9 cellular contexts compared by ENCODE assay signal in genomic region chr17:81520021-81520894, GRCh38. TPM values are rescaled to one million over a fixed set of nuclear protein-coding genes. Genes with fewer than 3 reads are reported as not detected.
DNase-seq lines count a peak whose midpoint lies in the region; ATAC-seq and TF ChIP-seq lines count a peak whose summit lies in the region.
"Had no signal": no experiment of that assay in that cellular context is flagged by ENCODE, and none has a peak within 500 bp of the region (broad histone marks: within the 10 kb centered on the region; RNA-seq: fewer than 3 reads in every experiment).

No MANE protein-coding gene starts in this region.

- H3K14ac ChIP-seq in trophoblast cell (ENCODE audit: low read length), result no peak overlapping the region

- H2BK12ac ChIP-seq in trophoblast cell (ENCODE audit: low read length), result no peak overlapping the region

- H4K91ac ChIP-seq in trophoblast cell (ENCODE audit: low read depth, low read length), result no peak overlapping the region

- H3K9me3 Mint-ChIP-seq in endodermal cell, result no peaks in the 10 kb centered on the region

- no peak overlapping the region for H3K4ac ChIP-seq in trophoblast cell (ENCODE audit: low read depth, low read length)

- peaks cover 5% of the 10 kb centered on the region for H3K36me3 Mint-ChIP-seq in endodermal cell (ENCODE audit: low read depth)

- no peak overlapping the region for H3K18ac ChIP-seq in trophoblast cell (ENCODE audit: low read length)

- no peak for ATAC-seq in GM18861 (IDR thresholded peaks at IDR 0.05; ENCODE audit: unreplicated experiment)
- no peak for ATAC-seq in GM18498 (IDR thresholded peaks at IDR 0.05; ENCODE audit: unreplicated experiment)

- peaks cover 9% of the 10 kb centered on the region for H3K79me2 ChIP-seq in trophoblast cell (ENCODE audit: control insufficient read depth, insufficient read depth, low read length, poor library complexity)

- H3K4me1 ChIP-seq in endodermal cell (ENCODE audit: control insufficient read depth, insufficient read depth, low read length) (peaks cover 17% of the 10 kb centered on the region), trophoblast cell (ENCODE audit: control insufficient read depth in 1 of 2, insufficient read depth in 2 of 2, low read length in 2 of 2) (peaks cover 40 to 46% of the 10 kb centered on the region in 2 experiments)

- H3K36me3 ChIP-seq in endodermal cell (ENCODE audit: control insufficient read depth, insufficient read depth, low read length) (peaks cover 8% of the 10 kb centered on the region), trophoblast cell (ENCODE audit: control insufficient read depth in 1 of 2, insufficient read depth in 2 of 2, low read length in 2 of 2) (no peaks in the 10 kb centered on the region)
- H3K36me3 ChIP-seq: tibial nerve had no signal

- peak overlapping the region; percentile 43 for H3K4me3 Mint-ChIP-seq in endodermal cell

- no peak overlapping the region for H3K27ac Mint-ChIP-seq in endodermal cell

- no peak overlapping the region for H2AFZ ChIP-seq in trophoblast cell (ENCODE audit: insufficient read depth, low read length, poor library complexity)

- no peak overlapping the region for H3K9ac ChIP-seq in endodermal cell (ENCODE audit: extremely low read depth, low read length, poor library complexity, severe bottlenecking)
- no peak overlapping the region for H3K9ac ChIP-seq in trophoblast cell (ENCODE audit: low read length)

- peaks cover 8% of the 10 kb centered on the region for H3K27me3 ChIP-seq in endodermal cell (ENCODE audit: control insufficient read depth, insufficient read depth, low read length, poor library complexity, severe bottlenecking)
- H3K27me3 ChIP-seq in trophoblast cell (ENCODE audit: insufficient read depth, low read length), result no peaks in the 10 kb centered on the region

- no peak overlapping the region for H2BK120ac ChIP-seq in trophoblast cell (ENCODE audit: insufficient read depth, low read length, poor library complexity)

- H3K23ac ChIP-seq in trophoblast cell (ENCODE audit: low read length), result no peak overlapping the region

- peaks cover 33% of the 10 kb centered on the region for H3K27me3 Mint-ChIP-seq in endodermal cell (ENCODE audit: insufficient read depth)

- no peak for TF ChIP-seq CTCF in endodermal cell (conservative IDR thresholded peaks at IDR 0.05)

- no peak overlapping the region for H2AK5ac ChIP-seq in trophoblast cell (ENCODE audit: low read length)

- H2BK5ac ChIP-seq in trophoblast cell (ENCODE audit: low read depth, low read length, poor library complexity), result no peak overlapping the region

- 71 to 84% methylated on average over 7 to 14 of the region's 14 CpGs for WGBS in endodermal cell (ENCODE audit: insufficient coverage in 1 of 2, insufficient read length in 1 of 2), 2 experiments
- no CpG with 5 or more reads among the region's 14 CpGs for WGBS in trophoblast cell (ENCODE audit: extremely low coverage, insufficient coverage, insufficient read length)

- H3K4me3 ChIP-seq in endodermal cell (ENCODE audit: low read length) (peak overlapping the region; percentile 71), trophoblast cell (ENCODE audit: low read depth, low read length) (no peak overlapping the region)

- peak; percentile 44 for DNase-seq in NCI-H2107 treated with DMSO at 0.1 percent for 48 hours (lab: John Stamatoyannopoulos, UW; ENCODE audit: unreplicated experiment)
- DNase-seq in NCI-H2107 (lab: John Stamatoyannopoulos, UW), result no peak
- peak; percentile 75 to 79 for DNase-seq in NCI-H526 (lab: John Stamatoyannopoulos, UW)
- DNase-seq in endodermal cell, result no peak
- no peak for DNase-seq in trophoblast cell
- no peak for DNase-seq in NCI-H524 treated with DMSO at 0.1 percent for 48 hours (lab: John Stamatoyannopoulos, UW)

- H4K8ac ChIP-seq in trophoblast cell (ENCODE audit: low read depth, low read length), result no peak overlapping the region

- H3K4me2 ChIP-seq in trophoblast cell (ENCODE audit: low read length), result peak overlapping the region; percentile 78

- H3K4me1 Mint-ChIP-seq in endodermal cell, result peaks cover 19% of the 10 kb centered on the region

- H3K27ac ChIP-seq in endodermal cell (ENCODE audit: low read depth, low read length) (no peak overlapping the region), trophoblast cell (ENCODE audit: low read depth, low read length) (no peak overlapping the region)

- no peak overlapping the region for H4K12ac ChIP-seq in trophoblast cell (ENCODE audit: low read depth, low read length)

- H3K9me3 ChIP-seq in endodermal cell (ENCODE audit: control insufficient read depth, low read length) (no peaks in the 10 kb centered on the region), trophoblast cell (ENCODE audit: insufficient read depth, low read depth, low read length) (no peaks in the 10 kb centered on the region)
- H3K9me3 ChIP-seq: tibial nerve had no signal

- peaks cover 17% of the 10 kb centered on the region for H3K79me1 ChIP-seq in trophoblast cell (ENCODE audit: low read length)

RNA-seq across cellular contexts. Expression of gene ACTG1, which starts 7.7 kb away (rescaled TPM):
- total RNA-seq in endodermal cell, result 1,000 to 10,000 TPM; 4,461 to 5,616 TPM
- polyA plus RNA-seq in endodermal cell (2013, experiment 1 of 2), result 4,463 TPM
- polyA plus RNA-seq in endodermal cell (2013, experiment 2 of 2), result 3,951 TPM
- 7,950 and 8,000 TPM in 2 replicates for polyA plus RNA-seq in trophoblast cell (2013)

RNA-seq across cellular contexts. Expression of gene FSCN2, which starts 7.9 kb away (rescaled TPM):
- total RNA-seq in endodermal cell, result 1 to 10 TPM; 1.0 to 1.8 TPM
- polyA plus RNA-seq in endodermal cell (2013, experiment 1 of 2), result 0.50 TPM
- 0.46 TPM for polyA plus RNA-seq in endodermal cell (2013, experiment 2 of 2)
- 0.42 and 0.76 TPM in 2 replicates for polyA plus RNA-seq in trophoblast cell (2013)

RNA-seq across cellular contexts. Expression of gene FAAP100, which starts 31.9 kb away (rescaled TPM):
- total RNA-seq in endodermal cell, result 10 to 100 TPM; 34.5 to 39.5 TPM
- polyA plus RNA-seq in endodermal cell (2013, experiment 1 of 2), result 25.9 TPM
- 24.1 TPM for polyA plus RNA-seq in endodermal cell (2013, experiment 2 of 2)
- 11.4 and 11.6 TPM in 2 replicates for polyA plus RNA-seq in trophoblast cell (2013)

Comparison
In these comparisons a context has a peak if more than half of its experiments do, and no peak if none do; other contexts are left out.
1. DNase-seq: peak in NCI-H2107 treated with DMSO at 0.1 percent for 48 hours (single experiment) and NCI-H526 (2 of 2); none in NCI-H2107 (single experiment), endodermal cell (single experiment), trophoblast cell (0 of 2) and NCI-H524 treated with DMSO at 0.1 percent for 48 hours (single experiment).